Comparison of ENCODE assay signal across 1 cellular context in the genomic region with DNA sequence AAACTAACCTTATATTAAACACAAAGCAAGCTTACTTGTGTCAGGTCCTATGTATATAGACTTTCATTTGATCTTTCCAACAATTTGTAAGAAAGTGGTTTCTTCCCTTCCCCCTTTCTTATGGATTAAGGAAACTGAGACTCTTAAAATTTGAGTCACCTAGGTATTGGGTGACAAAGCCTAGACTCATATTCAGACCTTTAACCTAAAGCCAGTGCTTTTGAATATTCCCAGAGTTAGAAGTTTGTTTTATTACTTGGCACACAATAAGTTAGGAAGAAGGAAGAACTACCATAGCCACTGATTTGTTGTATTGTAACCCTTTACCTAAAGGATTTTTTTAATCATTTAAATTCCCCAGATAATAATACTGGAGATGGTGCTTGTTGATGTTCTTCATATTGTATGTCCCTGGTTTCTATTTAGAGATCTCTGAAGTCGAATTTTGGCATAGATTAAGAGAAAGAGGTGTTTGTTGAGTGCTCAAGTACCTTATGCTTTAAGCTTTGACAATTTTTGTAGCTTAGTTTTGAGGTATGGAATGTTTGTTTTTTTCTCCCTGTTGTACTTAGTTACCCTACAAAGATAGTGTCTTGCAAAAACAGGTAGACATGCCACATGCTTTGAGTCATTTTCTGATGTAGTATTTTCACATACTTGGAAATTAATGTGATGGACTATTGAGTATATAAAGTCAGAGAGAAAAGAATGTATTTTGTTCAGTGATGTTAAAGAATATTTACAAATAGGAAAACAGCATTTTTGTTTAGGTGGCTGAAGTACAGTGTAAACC.
TF ChIP-seq lines count a peak whose summit lies in the region.

No MANE protein-coding gene starts in this region.

TF ChIP-seq in HCT116, 20 proteins besides CTCF, POLR2A, EP300 and RAD21:
- TF ChIP-seq FOSL1 (IDR thresholded peaks at IDR 0.05; ENCODE audit: low read depth) (peak; percentile 50), YY1 (IDR thresholded peaks at IDR 0.05; ENCODE audit: extremely low read depth, insufficient replicate concordance, low read depth, low read length) (no peak)
